ENCODE assay signal across 15 cellular contexts in the genomic region with DNA sequence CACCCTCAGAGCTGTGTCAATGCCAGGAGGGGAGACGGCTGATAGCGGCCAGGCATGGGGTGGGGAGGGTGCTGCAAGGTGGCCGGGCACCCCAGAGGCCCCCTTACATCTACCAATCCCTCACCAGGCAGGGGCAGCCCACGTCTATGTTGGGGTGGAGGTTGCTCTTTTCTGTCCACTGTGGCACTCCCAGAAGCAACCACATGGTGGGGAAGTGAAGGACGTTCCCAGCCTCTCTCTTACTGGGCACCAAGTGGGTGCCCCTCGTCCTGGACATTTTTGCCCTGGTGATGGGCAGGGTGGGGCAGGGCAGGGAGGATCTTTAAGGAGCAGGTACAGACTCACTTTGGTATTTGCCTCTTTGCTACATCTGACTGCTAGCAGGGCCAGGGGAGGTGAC. TPM values are rescaled to one million over a fixed set of nuclear protein-coding genes. Genes with fewer than 3 reads are reported as not detected.
DNase-seq lines count a peak whose midpoint lies in the region; ATAC-seq and TF ChIP-seq lines count a peak whose summit lies in the region.
"Had no signal": no experiment of that assay in that cellular context is flagged by ENCODE, and none has a peak within 500 bp of the region (broad histone marks: within the 10 kb centered on the region; RNA-seq: fewer than 3 reads in every experiment).

No MANE protein-coding gene starts in this region.

- TF ChIP-seq CTCF in GM13977 (IDR thresholded peaks at IDR 0.05; ENCODE audit: extremely low read depth, insufficient read depth, missing control alignments) (peak; percentile 15), MCF 10A (IDR thresholded peaks at IDR 0.05; ENCODE audit: unreplicated experiment) (peak; percentile 6), type B pancreatic cell (conservative IDR thresholded peaks at IDR 0.05) (peak; percentile 31), WTC11 (IDR thresholded peaks at IDR 0.05) (no peak)

- POLR2A ChIA-PET in MCF 10A (lab: Yijun Ruan, JAX), result interaction anchor here (0.6 to 1.5 kb wide), 2 partner anchors 18 to 347 kb away, joined by 3 to 6 read pairs; partner anchors contain the start of gene RNF26
- POLR2A ChIA-PET in WTC11 (lab: Charles Lee), result no interaction called here

- ATAC-seq in left colon (peak; percentile 24), HG03097 (IDR thresholded peaks at IDR 0.05; ENCODE audit: low FRiP score, unreplicated experiment) (no peak), WTC11 (no peak)
- ATAC-seq: Panc1 had no signal

- H3K4me1 Mint-ChIP-seq in MCF 10A (ENCODE audit: insufficient read depth, unreplicated experiment) (peaks cover 24% of the 10 kb centered on the region), type B pancreatic cell (ENCODE audit: unreplicated experiment) (peaks cover 30% of the 10 kb centered on the region), WTC11 (peaks cover 33% of the 10 kb centered on the region)

- intact Hi-C loops in MCF 10A (cut with micrococcal nuclease) (loop anchor here (1.0 kb wide), 1 partner anchor 48 kb away; the partner anchor contains the start of gene NECTIN1), left colon (cut with DNase I, micrococcal nuclease) (no loop called here)

- H3K4me3 Mint-ChIP-seq in MCF 10A (ENCODE audit: unreplicated experiment) (no peak overlapping the region), type B pancreatic cell (no peak overlapping the region), WTC11 (no peak overlapping the region)
- H3K4me3 Mint-ChIP-seq: activated naive CD8-positive, alpha-beta T cell treated with anti-CD3 and anti-CD28 coated beads for 36 hours; stimulated activated naive CD8-positive, alpha-beta T cell treated with anti-CD3 and anti-CD28 coated beads, Interleukin-15, Interleukin-2, amounts not matched to agents 100 ng/mL and 50 ng/mL, for 24 hours had no signal

- CTCF ChIA-PET in MCF 10A (lab: Yijun Ruan, JAX) (interaction anchor here (1.0 to 5.4 kb wide), 4 partner anchors 12 to 48 kb away, joined by 9 to 32 read pairs (median 22); partner anchors contain the start of gene NECTIN1), WTC11 (lab: Charles Lee) (interaction anchor here (0.9 to 3.2 kb wide), 8 partner anchors 11 to 253 kb away, joined by 3 to 15 read pairs (median 3); partner anchors contain the start of gene NECTIN1)

- H3K36me3 Mint-ChIP-seq in MCF 10A (ENCODE audit: insufficient read depth, unreplicated experiment), result peaks cover 23% of the 10 kb centered on the region
- H3K36me3 Mint-ChIP-seq in type B pancreatic cell, result peaks cover 25% of the 10 kb centered on the region
- H3K36me3 Mint-ChIP-seq in WTC11, result peaks cover 39% of the 10 kb centered on the region

- H3K9me3 Mint-ChIP-seq in MCF 10A (ENCODE audit: unreplicated experiment), result no peaks in the 10 kb centered on the region
- no peaks in the 10 kb centered on the region for H3K9me3 Mint-ChIP-seq in type B pancreatic cell
- peaks cover 26% of the 10 kb centered on the region for H3K9me3 Mint-ChIP-seq in WTC11
- H3K9me3 Mint-ChIP-seq: stimulated activated naive CD8-positive, alpha-beta T cell treated with anti-CD3 and anti-CD28 coated beads, Interleukin-15, Interleukin-2, amounts not matched to agents 100 ng/mL and 50 ng/mL, for 24 hours had no signal

- H3K27me3 Mint-ChIP-seq in MCF 10A (ENCODE audit: insufficient read depth, unreplicated experiment) (no peaks in the 10 kb centered on the region), type B pancreatic cell (no peaks in the 10 kb centered on the region), WTC11 (ENCODE audit: low read depth) (no peaks in the 10 kb centered on the region)
- H3K27me3 Mint-ChIP-seq: activated naive CD8-positive, alpha-beta T cell treated with anti-CD3 and anti-CD28 coated beads for 36 hours; stimulated activated naive CD8-positive, alpha-beta T cell treated with anti-CD3 and anti-CD28 coated beads, Interleukin-15, Interleukin-2, amounts not matched to agents 100 ng/mL and 50 ng/mL, for 24 hours had no signal

- DNase-seq in GM13977 (ENCODE audit: low spot score) (no peak), MCF 10A (ENCODE audit: unreplicated experiment) (no peak), left colon (no peak), type B pancreatic cell (ENCODE audit: extremely low spot score, unreplicated experiment) (no peak), WTC11 (ENCODE audit: low spot score) (no peak)
- DNase-seq in activated CD4-positive, alpha-beta T cell treated with anti-CD3 and anti-CD28 coated beads, Interleukin-2, amount 50 U/mL, for 4 hours, result no peak
- DNase-seq: activated naive CD8-positive, alpha-beta T cell treated with anti-CD3 and anti-CD28 coated beads for 36 hours; effector CD8-positive, alpha-beta T cell; mesendoderm; NCI-H2081 treated with DMSO at 0.1 percent for 48 hours; stimulated activated CD4-positive, alpha-beta T cell treated with anti-CD3 and anti-CD28 coated beads, Interleukin-4, amount 100 ng/mL, for 1 hour; T1000 had no signal

- in situ Hi-C loops in GM13977 (cut with MboI; ENCODE audit: low pct_unique_long_range_greater_than_20kb, low sequenced_read_pairs, unreplicated experiment), result no loop called here

- H3K27ac Mint-ChIP-seq in MCF 10A (ENCODE audit: low read depth, unreplicated experiment) (peak overlapping the region; percentile 79), type B pancreatic cell (peak overlapping the region; percentile 23), WTC11 (no peak overlapping the region)
- H3K27ac Mint-ChIP-seq: activated naive CD8-positive, alpha-beta T cell treated with anti-CD3 and anti-CD28 coated beads for 36 hours; stimulated activated naive CD8-positive, alpha-beta T cell treated with anti-CD3 and anti-CD28 coated beads, Interleukin-15, Interleukin-2, amounts not matched to agents 100 ng/mL and 50 ng/mL, for 24 hours had no signal

- no TSS peak for BruUV-seq in MCF 10A (replicated peaks; lab: Mats Ljungman, UMichigan)

TF ChIP-seq in WTC11, 78 proteins besides CTCF, POLR2A, EP300 and RAD21:
- no peak for TF ChIP-seq E2F5 (CRISPR knock-in tag; IDR thresholded peaks at IDR 0.05)
- TF ChIP-seq ZNF121 (CRISPR knock-in tag; IDR thresholded peaks at IDR 0.05), result no peak
- TF ChIP-seq CREB1 (CRISPR knock-in tag; IDR thresholded peaks at IDR 0.05), result no peak
- TF ChIP-seq, protein P1, sequence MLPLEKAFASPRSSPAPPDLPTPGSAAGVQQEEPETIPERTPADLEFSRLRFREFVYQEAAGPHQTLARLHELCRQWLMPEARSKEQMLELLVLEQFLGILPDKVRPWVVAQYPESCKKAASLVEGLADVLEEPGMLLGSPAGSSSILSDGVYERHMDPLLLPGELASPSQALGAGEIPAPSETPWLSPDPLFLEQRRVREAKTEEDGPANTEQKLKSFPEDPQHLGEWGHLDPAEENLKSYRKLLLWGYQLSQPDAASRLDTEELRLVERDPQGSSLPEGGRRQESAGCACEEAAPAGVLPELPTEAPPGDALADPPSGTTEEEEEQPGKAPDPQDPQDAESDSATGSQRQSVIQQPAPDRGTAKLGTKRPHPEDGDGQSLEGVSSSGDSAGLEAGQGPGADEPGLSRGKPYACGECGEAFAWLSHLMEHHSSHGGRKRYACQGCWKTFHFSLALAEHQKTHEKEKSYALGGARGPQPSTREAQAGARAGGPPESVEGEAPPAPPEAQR (CRISPR knock-in tag; IDR thresholded peaks at IDR 0.05), result no peak
- no peak for TF ChIP-seq SMAD3 (CRISPR knock-in tag; IDR thresholded peaks at IDR 0.05; ENCODE audit: borderline replicate concordance)
- TF ChIP-seq, protein P2, sequence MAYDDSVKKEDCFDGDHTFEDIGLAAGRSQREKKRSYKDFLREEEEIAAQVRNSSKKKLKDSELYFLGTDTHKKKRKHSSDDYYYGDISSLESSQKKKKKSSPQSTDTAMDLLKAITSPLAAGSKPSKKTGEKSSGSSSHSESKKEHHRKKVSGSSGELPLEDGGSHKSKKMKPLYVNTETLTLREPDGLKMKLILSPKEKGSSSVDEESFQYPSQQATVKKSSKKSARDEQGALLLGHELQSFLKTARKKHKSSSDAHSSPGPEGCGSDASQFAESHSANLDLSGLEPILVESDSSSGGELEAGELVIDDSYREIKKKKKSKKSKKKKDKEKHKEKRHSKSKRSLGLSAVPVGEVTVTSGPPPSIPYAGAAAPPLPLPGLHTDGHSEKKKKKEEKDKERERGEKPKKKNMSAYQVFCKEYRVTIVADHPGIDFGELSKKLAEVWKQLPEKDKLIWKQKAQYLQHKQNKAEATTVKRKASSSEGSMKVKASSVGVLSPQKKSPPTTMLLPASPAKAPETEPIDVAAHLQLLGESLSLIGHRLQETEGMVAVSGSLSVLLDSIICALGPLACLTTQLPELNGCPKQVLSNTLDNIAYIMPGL (CRISPR knock-in tag; IDR thresholded peaks at IDR 0.05), result no peak
- TF ChIP-seq FOXK1 (CRISPR knock-in tag; IDR thresholded peaks at IDR 0.05), result no peak
- TF ChIP-seq ATF1 (CRISPR knock-in tag; IDR thresholded peaks at IDR 0.05), result no peak
- no peak for TF ChIP-seq ELF4 (CRISPR knock-in tag; IDR thresholded peaks at IDR 0.05; ENCODE audit: low read depth)
- TF ChIP-seq TCF7 (CRISPR knock-in tag; IDR thresholded peaks at IDR 0.05; ENCODE audit: low read depth), result no peak
- no peak for TF ChIP-seq USF1 (CRISPR knock-in tag; IDR thresholded peaks at IDR 0.05)
- TF ChIP-seq JUN (CRISPR knock-in tag; IDR thresholded peaks at IDR 0.05), result no peak
- TF ChIP-seq TEAD4 (CRISPR knock-in tag; IDR thresholded peaks at IDR 0.05), result no peak
- no peak for TF ChIP-seq RORB (CRISPR knock-in tag; IDR thresholded peaks at IDR 0.05)
- TF ChIP-seq ETV6 (CRISPR knock-in tag; IDR thresholded peaks at IDR 0.05), result no peak
- no peak for TF ChIP-seq TEAD1 (CRISPR knock-in tag; IDR thresholded peaks at IDR 0.05)

RNA-seq across cellular contexts. Expression of gene NECTIN1, which starts 47.5 kb away (rescaled TPM):
- total RNA-seq in MCF 10A (2022) (59.2 and 78.6 TPM in 2 replicates), left colon (10 to 100 TPM; 43.9 to 44.1 TPM), type B pancreatic cell (ENCODE audit: low replicate concordance) (62.9 and 128 TPM in 2 replicates), WTC11 (2021) (68.4 to 86.2 TPM (median 69.5 TPM) in 3 replicates)
